Comparison of ENCODE assay signal across 15 cellular contexts in the genomic region with DNA sequence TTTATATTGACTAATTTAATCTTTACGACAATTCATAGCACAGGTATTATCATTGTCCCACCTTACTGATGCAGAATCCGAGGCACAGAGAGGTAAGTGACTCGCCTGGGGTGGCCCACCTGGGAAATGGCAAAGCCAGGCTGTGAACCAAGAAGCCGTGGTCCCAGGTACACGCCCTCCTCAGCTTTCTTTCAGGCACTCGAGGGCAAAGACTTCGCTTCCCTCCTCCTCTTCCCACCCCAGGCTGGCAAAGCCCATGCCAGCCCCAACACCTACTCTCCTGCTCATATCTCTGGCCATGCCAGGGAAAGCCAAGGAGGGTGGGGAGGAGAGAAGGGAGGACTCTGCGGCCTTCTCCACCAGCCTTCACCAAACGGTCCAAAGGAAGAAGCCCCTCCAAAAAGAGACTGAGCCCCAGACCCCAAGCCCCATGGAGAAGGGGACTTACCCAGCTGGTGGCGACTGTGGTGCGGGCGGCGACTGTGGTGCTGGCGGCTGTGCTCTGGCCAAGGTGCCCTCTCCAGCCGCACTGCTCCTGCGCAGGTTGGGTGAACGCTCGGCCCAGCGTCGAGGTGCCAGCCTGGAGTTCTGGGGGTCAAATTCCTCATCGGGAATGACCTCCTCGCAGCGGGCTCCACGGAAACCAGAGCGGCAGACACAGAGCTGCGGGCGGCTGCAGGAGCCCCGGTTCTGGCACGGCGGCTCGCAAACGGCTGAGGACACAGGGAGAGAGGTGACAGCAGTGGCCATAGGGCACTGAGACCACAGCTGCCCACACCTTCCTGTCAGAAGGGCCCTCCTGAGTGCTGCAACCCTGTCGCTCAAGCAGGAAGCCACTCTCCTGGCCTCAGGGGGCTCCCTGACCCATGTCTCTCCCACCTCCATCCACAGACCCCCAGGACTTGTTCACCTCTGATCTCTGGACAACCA.
"Had no signal": no experiment of that assay in that cellular context is flagged by ENCODE, and none has a peak within 500 bp of the region (broad histone marks: within the 10 kb centered on the region; RNA-seq: fewer than 3 reads in every experiment).

No MANE protein-coding gene starts in this region.

- H3K9me3 Mint-ChIP-seq: activated naive CD8-positive, alpha-beta T cell treated with anti-CD3 and anti-CD28 coated beads, Interleukin-2, amount 50 U/mL, for 24 hours; activated T-helper 1 cell treated with anti-CD3 and anti-CD28 coated beads, Interleukin-12 subunit alpha, Interleukin-12 subunit beta, Interleukin-2, Interleukin-4 antibody, amounts not matched to agents 30 ng/mL and 10 ng/mL and 1 ng/mL, durations not matched to agents 14 hours and 24 hours and 36 hours; nephron; stimulated activated naive CD8-positive, alpha-beta T cell treated with anti-CD3 and anti-CD28 coated beads, Interleukin-15, Interleukin-2, amounts not matched to agents 100 ng/mL and 50 ng/mL, for 24 hours had no signal

- H3K9me3 ChIP-seq: ovary, SJSA1 had no signal

- H3K4me3 ChIP-seq: ovary, SJSA1 had no signal

- H3K27me3 ChIP-seq: ovary, SJSA1 had no signal

- H3K27ac Mint-ChIP-seq: activated naive CD8-positive, alpha-beta T cell treated with anti-CD3 and anti-CD28 coated beads, Interleukin-2, amount 50 U/mL, for 24 hours; stimulated activated naive CD8-positive, alpha-beta T cell treated with anti-CD3 and anti-CD28 coated beads, Interleukin-15, Interleukin-2, amounts not matched to agents 100 ng/mL and 50 ng/mL, for 24 hours had no signal

- H3K4me3 Mint-ChIP-seq: activated naive CD8-positive, alpha-beta T cell treated with anti-CD3 and anti-CD28 coated beads, Interleukin-2, amount 50 U/mL, for 24 hours; activated T-helper 1 cell treated with anti-CD3 and anti-CD28 coated beads, Interleukin-12 subunit alpha, Interleukin-12 subunit beta, Interleukin-2, Interleukin-4 antibody, amounts not matched to agents 30 ng/mL and 10 ng/mL and 1 ng/mL, durations not matched to agents 14 hours and 24 hours and 36 hours; nephron; stimulated activated naive CD8-positive, alpha-beta T cell treated with anti-CD3 and anti-CD28 coated beads, Interleukin-15, Interleukin-2, amounts not matched to agents 100 ng/mL and 50 ng/mL, for 24 hours had no signal

- H3K27ac ChIP-seq: SJSA1 had no signal

- ATAC-seq: activated naive CD8-positive, alpha-beta T cell treated with anti-CD3 and anti-CD28 coated beads, Interleukin-2, amount 50 U/mL, for 24 hours had no signal

- H3K36me3 ChIP-seq: ovary, SJSA1, WERI-Rb-1 had no signal

- DNase-seq: activated CD4-positive, alpha-beta T cell treated with anti-CD3 and anti-CD28 coated beads for 4 hours; activated naive CD4-positive, alpha-beta T cell treated with Interleukin-2 at 50 U/mL for 16 hours; activated naive CD8-positive, alpha-beta T cell treated with anti-CD3 and anti-CD28 coated beads, Interleukin-2, amount 50 U/mL, for 24 hours; caudate nucleus; erythroblast; mesendoderm; stimulated activated CD4-positive, alpha-beta T cell treated with anti-CD3 and anti-CD28 coated beads, Interleukin-4, amount 100 ng/mL, for 1 hour; stimulated activated CD8-positive, alpha-beta memory T cell treated with anti-CD3 and anti-CD28 coated beads, Interleukin-4, amount 100 ng/mL, for 48 hours; T-helper 1 cell; WERI-Rb-1 had no signal
